ENCODE assay signal across 34 cellular contexts in the genomic region with DNA sequence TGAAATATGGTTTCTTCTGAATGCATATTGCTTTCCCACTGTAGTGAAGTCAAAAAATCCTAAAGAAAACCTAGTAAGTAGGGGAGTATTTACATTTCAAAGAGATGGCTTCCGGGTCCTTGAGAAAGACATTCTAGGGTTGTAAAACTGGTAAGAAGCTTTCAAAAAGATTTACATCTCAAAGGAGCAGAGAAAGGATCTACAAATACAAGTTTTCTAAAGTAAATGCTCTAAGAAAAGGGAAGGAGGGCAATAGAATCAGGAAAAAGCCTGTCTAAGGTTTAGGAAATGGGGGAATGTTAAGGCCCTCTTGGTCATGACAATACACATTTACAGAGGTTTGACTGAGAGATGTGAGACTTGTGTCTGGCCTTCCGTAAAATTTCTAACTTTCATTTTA. TPM values are rescaled to one million over a fixed set of nuclear protein-coding genes. Genes with fewer than 3 reads are reported as not detected.
"Had no signal": no experiment of that assay in that cellular context is flagged by ENCODE, and none has a peak within 500 bp of the region (broad histone marks: within the 10 kb centered on the region; RNA-seq: fewer than 3 reads in every experiment).

No MANE protein-coding gene starts in this region.

- H3K4me1 ChIP-seq: ascending aorta, colonic mucosa, esophagus squamous epithelium, right lobe of liver, testis, transverse colon had no signal

- H3K27me3 ChIP-seq: ascending aorta, cardiac muscle cell, colonic mucosa, esophagus squamous epithelium, right lobe of liver, testis had no signal

- H3K9me3 Mint-ChIP-seq: activated CD4-positive, alpha-beta memory T cell treated with anti-CD3 and anti-CD28 coated beads, Interleukin-2, amount 10 ng/mL, durations not matched to agents 7 days and 5 days; activated naive CD4-positive, alpha-beta T cell treated with anti-CD3 and anti-CD28 coated beads, Interleukin-2, amount 10 ng/mL, durations not matched to agents 7 days and 5 days had no signal

- H3K27me3 Mint-ChIP-seq: activated CD4-positive, alpha-beta memory T cell treated with anti-CD3 and anti-CD28 coated beads, Interleukin-2, amount 10 ng/mL, durations not matched to agents 7 days and 5 days; activated CD4-positive, alpha-beta T cell treated with anti-CD3 and anti-CD28 coated beads, Interleukin-2, amount 10 ng/mL, durations not matched to agents 7 days and 5 days; activated naive CD4-positive, alpha-beta T cell treated with anti-CD3 and anti-CD28 coated beads, Interleukin-2, amount 10 ng/mL, durations not matched to agents 7 days and 5 days; activated naive CD8-positive, alpha-beta T cell treated with anti-CD3 and anti-CD28 coated beads, Interleukin-2, amount 10 ng/mL, durations not matched to agents 7 days and 5 days; activated T-cell treated with anti-CD3 and anti-CD28 coated beads, Interleukin-2, amount 50 U/mL, for 24 hours had no signal

- H3K4me3 ChIP-seq: ascending aorta, cardiac muscle cell, colonic mucosa, esophagus squamous epithelium, right lobe of liver, testis, transverse colon had no signal

- H3K27ac ChIP-seq: ascending aorta, cardiac muscle cell, colonic mucosa, epithelial cell of prostate, esophagus squamous epithelium, right lobe of liver, testis, transverse colon, WERI-Rb-1 had no signal

- H3K27ac Mint-ChIP-seq: activated CD4-positive, alpha-beta memory T cell treated with anti-CD3 and anti-CD28 coated beads, Interleukin-2, amount 10 ng/mL, durations not matched to agents 7 days and 5 days; activated CD4-positive, alpha-beta T cell treated with anti-CD3 and anti-CD28 coated beads, Interleukin-2, amount 10 ng/mL, durations not matched to agents 7 days and 5 days; activated naive CD4-positive, alpha-beta T cell treated with anti-CD3 and anti-CD28 coated beads, Interleukin-2, amount 10 ng/mL, durations not matched to agents 7 days and 5 days; activated naive CD8-positive, alpha-beta T cell treated with anti-CD3 and anti-CD28 coated beads, Interleukin-2, amount 10 ng/mL, durations not matched to agents 7 days and 5 days; activated T-cell treated with anti-CD3 and anti-CD28 coated beads, Interleukin-2, amount 50 U/mL, for 24 hours; brain; mesothelial cell of epicardium had no signal

- H3K9me3 ChIP-seq: ascending aorta, colonic mucosa, esophagus squamous epithelium, right lobe of liver, testis, transverse colon had no signal

- H3K4me3 Mint-ChIP-seq: activated CD4-positive, alpha-beta memory T cell treated with anti-CD3 and anti-CD28 coated beads, Interleukin-2, amount 10 ng/mL, durations not matched to agents 7 days and 5 days; activated CD4-positive, alpha-beta T cell treated with anti-CD3 and anti-CD28 coated beads, Interleukin-2, amount 10 ng/mL, durations not matched to agents 7 days and 5 days; activated naive CD4-positive, alpha-beta T cell treated with anti-CD3 and anti-CD28 coated beads, Interleukin-2, amount 10 ng/mL, durations not matched to agents 7 days and 5 days; activated naive CD8-positive, alpha-beta T cell treated with anti-CD3 and anti-CD28 coated beads, Interleukin-2, amount 10 ng/mL, durations not matched to agents 7 days and 5 days; activated T-cell treated with anti-CD3 and anti-CD28 coated beads, Interleukin-2, amount 50 U/mL, for 24 hours; brain; mesothelial cell of epicardium; naive B cell had no signal

- DNase-seq: activated CD4-positive, alpha-beta memory T cell treated with anti-CD3 and anti-CD28 coated beads, Interleukin-2, amount 10 ng/mL, durations not matched to agents 7 days and 5 days; activated CD4-positive, alpha-beta T cell treated with anti-CD3 and anti-CD28 coated beads, Interleukin-2, amount 10 ng/mL, durations not matched to agents 7 days and 5 days; activated CD4-positive, CD25-positive, alpha-beta regulatory T cell treated with anti-CD3 and anti-CD28 coated beads, Interleukin-2, amount 50 U/mL, for 72 hours; activated CD8-positive, alpha-beta memory T cell treated with anti-CD3 and anti-CD28 coated beads, Interleukin-2, amount 50 U/mL, for 48 hours; activated gamma-delta T cell; activated naive CD4-positive, alpha-beta T cell treated with anti-CD3 and anti-CD28 coated beads, Interleukin-2, amount 10 ng/mL, durations not matched to agents 7 days and 5 days; activated naive CD8-positive, alpha-beta T cell treated with anti-CD3 and anti-CD28 coated beads, Interleukin-2, amount 10 ng/mL, durations not matched to agents 7 days and 5 days; activated T-cell treated with anti-CD3 and anti-CD28 coated beads, Interleukin-2, amount 50 U/mL, for 24 hours; cerebellar nuclear complex; colonic mucosa; effector CD8-positive, alpha-beta T cell; esophagus squamous epithelium; left ventricle myocardium superior; mammary epithelial cell; naive B cell; posterior cingulate gyrus; right lobe of liver; stimulated activated CD4-positive, alpha-beta T cell treated with anti-CD3 and anti-CD28 coated beads, Interleukin-12 subunit alpha, Interleukin-12 subunit beta, amount 100 ng/mL, for 4 hours; stimulated activated CD4-positive, alpha-beta T cell treated with anti-CD3 and anti-CD28 coated beads, Interleukin-4, amount 100 ng/mL, for 1 hour; stimulated activated naive CD8-positive, alpha-beta T cell treated with anti-CD3 and anti-CD28 coated beads, Interleukin-15, Interleukin-2, amounts not matched to agents 100 U/mL and 50 U/mL, for 24 hours; T-helper 9 cell; testis; transverse colon; WERI-Rb-1 had no signal

- H3K36me3 ChIP-seq: ascending aorta, cardiac muscle cell, colonic mucosa, esophagus squamous epithelium, right lobe of liver, transverse colon, WERI-Rb-1 had no signal

- H3K36me3 Mint-ChIP-seq: activated naive CD4-positive, alpha-beta T cell treated with anti-CD3 and anti-CD28 coated beads, Interleukin-2, amount 10 ng/mL, durations not matched to agents 7 days and 5 days; activated naive CD8-positive, alpha-beta T cell treated with anti-CD3 and anti-CD28 coated beads, Interleukin-2, amount 10 ng/mL, durations not matched to agents 7 days and 5 days; brain; naive B cell had no signal

- ATAC-seq: left ventricle myocardium superior; right lobe of liver; stimulated activated naive CD8-positive, alpha-beta T cell treated with anti-CD3 and anti-CD28 coated beads, Interleukin-15, Interleukin-2, amounts not matched to agents 100 U/mL and 50 U/mL, for 24 hours had no signal

- H3K4me1 Mint-ChIP-seq: activated CD4-positive, alpha-beta memory T cell treated with anti-CD3 and anti-CD28 coated beads, Interleukin-2, amount 10 ng/mL, durations not matched to agents 7 days and 5 days; activated CD4-positive, alpha-beta T cell treated with anti-CD3 and anti-CD28 coated beads, Interleukin-2, amount 10 ng/mL, durations not matched to agents 7 days and 5 days; activated naive CD4-positive, alpha-beta T cell treated with anti-CD3 and anti-CD28 coated beads, Interleukin-2, amount 10 ng/mL, durations not matched to agents 7 days and 5 days; activated naive CD8-positive, alpha-beta T cell treated with anti-CD3 and anti-CD28 coated beads, Interleukin-2, amount 10 ng/mL, durations not matched to agents 7 days and 5 days; naive B cell had no signal

RNA-seq across cellular contexts. Expression of a gene that starts 16.7 kb away (rescaled TPM):
- total RNA-seq: activated CD4-positive, alpha-beta memory T cell treated with anti-CD3 and anti-CD28 coated beads, Interleukin-2, amount 10 ng/mL, durations not matched to agents 7 days and 5 days; activated CD4-positive, alpha-beta T cell treated with anti-CD3 and anti-CD28 coated beads, Interleukin-2, amount 10 ng/mL, durations not matched to agents 7 days and 5 days; activated naive CD8-positive, alpha-beta T cell treated with anti-CD3 and anti-CD28 coated beads, Interleukin-2, amount 10 ng/mL, durations not matched to agents 7 days and 5 days; ascending aorta; cardiac muscle cell; colonic mucosa; dermis microvascular lymphatic vessel endothelial cell; esophagus squamous epithelium; left ventricle myocardium superior; mammary epithelial cell; mesothelial cell of epicardium; omental fat pad; right lobe of liver; skeletal muscle tissue; T-helper 1 cell treated with Interleukin-12 subunit alpha and Interleukin-12 subunit beta and Interleukin-4 antibody, amounts not matched to agents 30 ng/mL and 1 ng/mL, for 36 hours; transverse colon had no signal
- polyA plus RNA-seq: cardiac muscle cell, mammary epithelial cell, urinary bladder had no signal
